ENCODE assay signal across 12 cellular contexts in the genomic region with DNA sequence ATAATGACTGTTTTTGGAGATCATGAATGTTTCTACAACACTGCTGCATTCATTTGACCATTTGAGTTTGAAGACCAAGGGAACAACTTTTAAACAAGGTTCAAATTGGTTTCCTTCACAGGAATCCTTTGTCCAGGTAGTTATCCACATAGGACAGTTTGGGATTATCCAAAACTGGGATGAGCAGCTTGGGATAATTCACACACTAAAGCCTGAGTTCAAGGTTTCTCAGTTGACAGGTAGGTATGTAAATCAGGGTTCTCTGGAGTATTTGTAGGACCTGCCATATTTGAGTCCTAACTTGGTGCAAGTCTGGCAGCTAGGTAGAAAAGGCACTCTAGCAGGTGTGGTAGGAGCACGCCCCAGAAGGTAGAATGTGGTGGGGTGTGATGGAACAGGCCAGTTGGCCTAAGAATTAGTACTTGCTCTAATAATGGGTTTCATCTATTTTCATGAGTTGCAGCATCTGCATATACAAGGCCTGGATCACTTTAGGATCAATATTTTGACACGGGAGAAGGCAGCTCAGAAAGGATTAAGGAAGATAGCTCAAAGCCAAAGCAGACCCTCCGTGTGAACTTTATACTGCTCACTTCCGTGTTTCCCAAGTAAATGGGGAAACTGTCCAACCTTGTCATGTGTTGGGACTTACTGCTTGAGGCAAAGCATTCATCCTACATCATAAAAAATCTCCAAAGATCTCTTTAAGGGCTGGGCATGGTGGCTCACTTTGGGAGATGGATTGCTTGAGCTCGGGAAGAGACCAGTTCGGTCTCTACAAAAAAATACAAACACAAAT. TPM values are rescaled to one million over a fixed set of nuclear protein-coding genes. Genes with fewer than 3 reads are reported as not detected.
DNase-seq lines count a peak whose midpoint lies in the region; ATAC-seq, FAIRE-seq and TF ChIP-seq lines count a peak whose summit lies in the region.
"Had no signal": no experiment of that assay in that cellular context is flagged by ENCODE, and none has a peak within 500 bp of the region (broad histone marks: within the 10 kb centered on the region; RNA-seq: fewer than 3 reads in every experiment).

No MANE protein-coding gene starts in this region.

- no peaks in the 10 kb centered on the region for H3K27me3 ChIP-seq in OCI-LY1 (ENCODE audit: insufficient read depth, low read length)
- no peaks in the 10 kb centered on the region for H3K27me3 ChIP-seq in K562 (ENCODE audit: control insufficient read depth in 2 of 2, insufficient read depth in 2 of 2, low read length in 2 of 2)
- no peaks in the 10 kb centered on the region for H3K27me3 ChIP-seq in A673 (replicated peaks; ENCODE audit: insufficient read depth, low read depth, low read length, poor library complexity)
- no peaks in the 10 kb centered on the region for H3K27me3 ChIP-seq in brain microvascular endothelial cell (replicated peaks)
- H3K27me3 ChIP-seq: BLaER1 had no signal

- TF ChIP-seq EP300 in K562 (IDR thresholded peaks at IDR 0.05; ENCODE audit: low read length) = no peak

- H3K4me3 Mint-ChIP-seq in activated T-cell treated with anti-CD3 and anti-CD28 coated beads, Interleukin-2, amount 50 U/mL, for 4 hours = peak overlapping the region; percentile 99
- no peak overlapping the region for H3K4me3 Mint-ChIP-seq in stimulated activated memory B cell treated with anti-CD40 and anti-IgM and Interleukin-4, amounts not matched to agents 10 μg/mL and 1 μg/mL and 100 μg/mL, for 72 hours

- no peak for DNase-seq in activated T-cell treated with anti-CD3 and anti-CD28 coated beads, Interleukin-2, amount 50 U/mL, for 4 hours
- DNase-seq in activated T-cell treated with anti-CD3 and anti-CD28 coated beads for 4 hours (no peak), K562 (ENCODE audit: extremely low read depth in 1 of 4, low spot score in 3 of 4) (peak; percentile 19 to 46 (median 26)), A673 (ENCODE audit: low spot score) (no peak), brain microvascular endothelial cell (no peak), SW 1271 (lab: John Stamatoyannopoulos, UW) (no peak)
- DNase-seq: effector CD8-positive, alpha-beta T cell; OCI-M1; posterior cingulate gyrus had no signal

- peaks cover 70% of the 10 kb centered on the region for H3K36me3 ChIP-seq in OCI-LY1 (ENCODE audit: insufficient read depth, low read length)
- H3K36me3 ChIP-seq in K562 (ENCODE audit: control insufficient read depth, insufficient read depth, low read length) = peaks cover 64% of the 10 kb centered on the region
- peaks cover 42% of the 10 kb centered on the region for H3K36me3 ChIP-seq in A673 (ENCODE audit: insufficient read depth, low read length, poor library complexity, severe bottlenecking)
- peaks cover 54% of the 10 kb centered on the region for H3K36me3 ChIP-seq in brain microvascular endothelial cell (replicated peaks)

- H3K27ac Mint-ChIP-seq in stimulated activated memory B cell treated with anti-CD40 and anti-IgM and Interleukin-4, amounts not matched to agents 10 μg/mL and 1 μg/mL and 100 μg/mL, for 72 hours = peak overlapping the region; percentile 93

- H2AFZ ChIP-seq in OCI-LY1 (ENCODE audit: low read length) = no peak overlapping the region
- no peak overlapping the region for H2AFZ ChIP-seq in K562 (ENCODE audit: low read depth, low read length)

- H3K79me2 ChIP-seq in OCI-LY1 (ENCODE audit: insufficient read depth, low read length) = peaks cover 16% of the 10 kb centered on the region
- H3K79me2 ChIP-seq in K562 (ENCODE audit: control insufficient read depth, insufficient read depth, low read length) = peaks cover 42% of the 10 kb centered on the region

- H3K9me1 ChIP-seq in K562 (ENCODE audit: control insufficient read depth, insufficient read depth, low read length) = peaks cover 11% of the 10 kb centered on the region

- H3K4me3 ChIP-seq in OCI-LY1 (ENCODE audit: low read depth, low read length, poor library complexity, severe bottlenecking) (no peak overlapping the region), K562 (no peak overlapping the region), A673 (ENCODE audit: low read depth, low read length, poor library complexity, severe bottlenecking) (no peak overlapping the region), brain microvascular endothelial cell (ENCODE audit: low read depth, low read length) (no peak overlapping the region)
- H3K4me3 ChIP-seq: BLaER1 had no signal

- H3K9me3 ChIP-seq in OCI-LY1 (ENCODE audit: low read length) (no peaks in the 10 kb centered on the region), K562 (replicated peaks; ENCODE audit: control insufficient read depth, insufficient read depth, low read depth, low read length) (no peaks in the 10 kb centered on the region), A673 (ENCODE audit: low read depth, low read length, poor library complexity, severe bottlenecking) (no peaks in the 10 kb centered on the region)
- H3K9me3 ChIP-seq: BLaER1 had no signal

- H3K27me3 Mint-ChIP-seq in activated T-cell treated with anti-CD3 and anti-CD28 coated beads, Interleukin-2, amount 50 U/mL, for 4 hours (ENCODE audit: low read depth) = no peaks in the 10 kb centered on the region
- H3K27me3 Mint-ChIP-seq in stimulated activated memory B cell treated with anti-CD40 and anti-IgM and Interleukin-4, amounts not matched to agents 10 μg/mL and 1 μg/mL and 100 μg/mL, for 72 hours = no peaks in the 10 kb centered on the region

- BruUV-seq in K562 (replicated peaks; lab: Mats Ljungman, UMichigan) = no TSS peak
- no TSS peak for BruUV-seq in A673 (replicated peaks; lab: Mats Ljungman, UMichigan)

- peaks cover 24% of the 10 kb centered on the region for H3K4me1 Mint-ChIP-seq in activated T-cell treated with anti-CD3 and anti-CD28 coated beads, Interleukin-2, amount 50 U/mL, for 4 hours (ENCODE audit: low read depth)
- H3K4me1 Mint-ChIP-seq in stimulated activated memory B cell treated with anti-CD40 and anti-IgM and Interleukin-4, amounts not matched to agents 10 μg/mL and 1 μg/mL and 100 μg/mL, for 72 hours = peaks cover 47% of the 10 kb centered on the region

- POLR2A ChIA-PET in K562 (lab: Yijun Ruan, JAX) (interaction anchor here (0.6 to 7.5 kb wide), 15 partner anchors 7 to 209 kb away, joined by 3 to 201 read pairs (median 49); a partner anchor contains a TSS), A673 (lab: Charles Lee; ENCODE audit: low non-redundant PET) (no interaction called here)

- TF ChIP-seq RAD21 in K562 (CRISPR knock-in tag; conservative IDR thresholded peaks at IDR 0.05 in 1 of 2, IDR thresholded peaks at IDR 0.05 in 1 of 2) = no peak

- peaks cover 36% of the 10 kb centered on the region for H3K36me3 Mint-ChIP-seq in activated T-cell treated with anti-CD3 and anti-CD28 coated beads, Interleukin-2, amount 50 U/mL, for 4 hours (ENCODE audit: insufficient read depth)
- H3K36me3 Mint-ChIP-seq in stimulated activated memory B cell treated with anti-CD40 and anti-IgM and Interleukin-4, amounts not matched to agents 10 μg/mL and 1 μg/mL and 100 μg/mL, for 72 hours = peaks cover 54% of the 10 kb centered on the region

- H3F3A ChIP-seq in OCI-LY1 (ENCODE audit: insufficient read depth, low read length) = peaks cover 8% of the 10 kb centered on the region; the same call in 1 of the 2 replicates

- CTCF ChIA-PET in K562 (lab: Yijun Ruan, JAX; ENCODE audit: low intra/inter-chr PET ratio) = interaction anchor here (0.5 to 0.7 kb wide), 2 partner anchors 64 to 1475 kb away, joined by 3 read pairs; no protein-coding TSS in a partner anchor
- CTCF ChIA-PET in A673 (lab: Charles Lee) = no interaction called here

- H3K4me2 ChIP-seq in OCI-LY1 (ENCODE audit: low read length) (no peak overlapping the region), K562 (ENCODE audit: insufficient read depth, low read length) (no peak overlapping the region)

- TF ChIP-seq CTCF in OCI-LY1 (IDR thresholded peaks at IDR 0.05; ENCODE audit: low read length) = no peak
- no peak for TF ChIP-seq CTCF in K562 (IDR thresholded peaks at IDR 0.05 in 2 of 3, conservative IDR thresholded peaks at IDR 0.05 in 1 of 3; ENCODE audit: insufficient read depth in 2 of 3, low read depth in 1 of 3, low read length in 3 of 3)
- no peak for TF ChIP-seq CTCF in A673 (conservative IDR thresholded peaks at IDR 0.05; ENCODE audit: low read depth, low read length)
- no peak for TF ChIP-seq CTCF in brain microvascular endothelial cell (IDR thresholded peaks at IDR 0.05; ENCODE audit: low read depth, low read length, missing control alignments)

- no peaks in the 10 kb centered on the region for H3K9me2 ChIP-seq in OCI-LY1 (ENCODE audit: low read depth, low read length)

- WGBS in K562 (ENCODE audit: insufficient coverage, low coverage, missing lambda C conversion rate) = 63% methylated on average over 6 of the region's 6 CpGs

- peak; percentile 3 to 6 for ATAC-seq in activated T-cell treated with anti-CD3 and anti-CD28 coated beads, Interleukin-2, amount 50 U/mL, for 4 hours
- ATAC-seq in K562 = no peak
- ATAC-seq in stimulated activated memory B cell treated with anti-CD40 and anti-IgM and Interleukin-4, amounts not matched to agents 10 μg/mL and 1 μg/mL and 100 μg/mL, for 72 hours = no peak

- H3K9ac ChIP-seq in OCI-LY1 (ENCODE audit: low read length) (no peak overlapping the region), K562 (ENCODE audit: insufficient read depth in 1 of 2, low read depth in 2 of 2, low read length in 2 of 2) (no peak overlapping the region)
- H3K9ac ChIP-seq: BLaER1 had no signal

- no peaks in the 10 kb centered on the region for H4K20me1 ChIP-seq in OCI-LY1 (ENCODE audit: insufficient read depth, low read length)
- H4K20me1 ChIP-seq in K562 (replicated peaks; ENCODE audit: control insufficient read depth, insufficient read depth, low read length) = peaks cover 33% of the 10 kb centered on the region

- intact Hi-C loops in K562 (cut with micrococcal nuclease) = no loop called here
- intact Hi-C loops in A673 (cut with micrococcal nuclease; ENCODE audit: unreplicated experiment) = no loop called here

- TF ChIP-seq POLR2A in K562 (conservative IDR thresholded peaks at IDR 0.05) = peak; percentile 80

- FAIRE-seq in K562 (lab: Jason Lieb, UNC) = no peak

- H3K9me3 Mint-ChIP-seq in activated T-cell treated with anti-CD3 and anti-CD28 coated beads, Interleukin-2, amount 50 U/mL, for 4 hours = no peaks in the 10 kb centered on the region
- H3K9me3 Mint-ChIP-seq in stimulated activated memory B cell treated with anti-CD40 and anti-IgM and Interleukin-4, amounts not matched to agents 10 μg/mL and 1 μg/mL and 100 μg/mL, for 72 hours = no peaks in the 10 kb centered on the region

- H3K4me1 ChIP-seq in OCI-LY1 (ENCODE audit: insufficient read depth, low read length, severe bottlenecking) = peaks cover 27% of the 10 kb centered on the region
- peaks cover 17% of the 10 kb centered on the region in 2 experiments; a peak in 4 of 5 replicates for H3K4me1 ChIP-seq in K562 (replicated peaks in 1 of 2; ENCODE audit: control insufficient read depth in 2 of 2, insufficient read depth in 2 of 2, low read length in 2 of 2)
- peaks cover 13% of the 10 kb centered on the region for H3K4me1 ChIP-seq in A673 (ENCODE audit: insufficient read depth, low read length, poor library complexity, severe bottlenecking)

- peak overlapping the region; percentile 13 for H3K27ac ChIP-seq in OCI-LY1 (ENCODE audit: low read depth, low read length, poor library complexity, severe bottlenecking)
- peak overlapping the region; percentile 4; the same call in 2 of the 3 replicates for H3K27ac ChIP-seq in K562 (ENCODE audit: extremely low read depth, low read depth, low read length)
- H3K27ac ChIP-seq in A673 (ENCODE audit: low read depth, low read length, poor library complexity, severe bottlenecking) = no peak overlapping the region
- H3K27ac ChIP-seq in brain microvascular endothelial cell = no peak overlapping the region
- H3K27ac ChIP-seq: BLaER1 had no signal

- in situ Hi-C loops in K562 (cut with MboI) = no loop called here
- in situ Hi-C loops in brain microvascular endothelial cell (cut with HindIII; ENCODE audit: low pct_ligation_motif_present, low sequenced_read_pairs) = no loop called here

RNA-seq across cellular contexts. Expression of a gene that starts 14.1 kb away (rescaled TPM):
- not detected for total RNA-seq in activated T-cell treated with anti-CD3 and anti-CD28 coated beads, Interleukin-2, amount 50 U/mL, for 4 hours
- total RNA-seq in K562 (2011; cell fraction: chromatin; rRNA removed; ENCODE audit: low replicate concordance) = not detected in 2 replicates
- total RNA-seq in K562 (2011; cell fraction: nucleolus; rRNA removed) = not detected in 2 replicates
- total RNA-seq in K562 (2011; cell fraction: nucleoplasm; rRNA removed) = not detected in 2 replicates
- 0.14 TPM in 1 of 2 replicates, not detected in the other for total RNA-seq in K562 (2014; rRNA removed)
- not detected in 2 replicates for total RNA-seq in K562 (2014; rRNA removed; fragmentation: Illumina TruSeq; extraction: Trizol)
- total RNA-seq in K562 (2015; rRNA removed; fragmentation: Illumina TruSeq; extraction: Trizol) = 0.07 and 0.15 TPM in 2 replicates
- not detected in 2 replicates for total RNA-seq in K562 (2021)
- 0.12 TPM in 1 of 2 replicates, not detected in the other for polyA plus RNA-seq in K562 (2011; rRNA removed)
- 0.15 and 0.24 TPM in 2 replicates for polyA plus RNA-seq in K562 (2011; cell fraction: cytosol; rRNA removed)
- 0.20 TPM in 1 of 2 replicates, not detected in the other for polyA plus RNA-seq in K562 (2011; cell fraction: nucleus; rRNA removed)
- polyA plus RNA-seq in K562 (2012) = 0.14 and 0.18 TPM in 2 replicates
- not detected in 2 replicates for polyA plus RNA-seq in K562 (2014; fragmentation: Illumina TruSeq; extraction: Trizol)
- not detected for polyA plus RNA-seq in K562 (2014; fragmentation: Nextera tagmentation; extraction: Ambion mirVana)
- 0.05 and 0.12 TPM in 2 replicates for polyA plus RNA-seq in K562 (2014; rRNA removed)
- polyA minus RNA-seq in K562 (2011; rRNA and poly(A)+ RNA removed) = not detected in 2 replicates
- not detected in 2 replicates for polyA minus RNA-seq in K562 (2011; cell fraction: cytosol; rRNA and poly(A)+ RNA removed)
- not detected in 2 replicates for polyA minus RNA-seq in K562 (2011; cell fraction: nucleus; rRNA and poly(A)+ RNA removed)
- 2.4 and 3.5 TPM in 2 replicates for total RNA-seq in A673 (2021)

RNA-seq across cellular contexts. Expression of a gene that starts 25.1 kb away (rescaled TPM):
- total RNA-seq in activated T-cell treated with anti-CD3 and anti-CD28 coated beads, Interleukin-2, amount 50 U/mL, for 4 hours = 10 to 100 TPM; 37.4 to 44.1 (median 37.7) TPM
- 106 and 133 TPM in 2 replicates for total RNA-seq in K562 (2011; cell fraction: chromatin; rRNA removed; ENCODE audit: low replicate concordance)
- total RNA-seq in K562 (2011; cell fraction: nucleolus; rRNA removed) = 72.0 and 74.4 TPM in 2 replicates
- total RNA-seq in K562 (2011; cell fraction: nucleoplasm; rRNA removed) = 84.0 and 108 TPM in 2 replicates
- total RNA-seq in K562 (2014; rRNA removed) = 34.9 and 35.1 TPM in 2 replicates
- total RNA-seq in K562 (2014; rRNA removed; fragmentation: Illumina TruSeq; extraction: Trizol) = 46.3 and 56.8 TPM in 2 replicates
- total RNA-seq in K562 (2015; rRNA removed; fragmentation: Illumina TruSeq; extraction: Trizol) = 30.4 and 36.0 TPM in 2 replicates
- total RNA-seq in K562 (2021) = 47.9 and 48.8 TPM in 2 replicates
- polyA plus RNA-seq in K562 (2011; rRNA removed) = 55.3 and 66.7 TPM in 2 replicates
- 40.1 and 42.6 TPM in 2 replicates for polyA plus RNA-seq in K562 (2011; cell fraction: cytosol; rRNA removed)
- polyA plus RNA-seq in K562 (2011; cell fraction: nucleus; rRNA removed) = 59.0 and 59.1 TPM in 2 replicates
- polyA plus RNA-seq in K562 (2012) = 54.5 and 69.7 TPM in 2 replicates
- polyA plus RNA-seq in K562 (2014; fragmentation: Illumina TruSeq; extraction: Trizol) = 43.9 and 46.0 TPM in 2 replicates
- 100 to 1,000 TPM in 1 of 2 experiments, 10 to 100 TPM in 1; 99.0 to 110 TPM for polyA plus RNA-seq in K562 (2014; fragmentation: Nextera tagmentation; extraction: Ambion mirVana)
- 38.0 and 41.8 TPM in 2 replicates for polyA plus RNA-seq in K562 (2014; rRNA removed)
- 33.9 and 37.3 TPM in 2 replicates for polyA minus RNA-seq in K562 (2011; rRNA and poly(A)+ RNA removed)
- polyA minus RNA-seq in K562 (2011; cell fraction: cytosol; rRNA and poly(A)+ RNA removed) = 9.9 and 14.7 TPM in 2 replicates
- 14.0 and 30.0 TPM in 2 replicates for polyA minus RNA-seq in K562 (2011; cell fraction: nucleus; rRNA and poly(A)+ RNA removed)
- total RNA-seq in A673 (2021) = 33.8 and 38.8 TPM in 2 replicates

Comparison
In these comparisons a context has a peak if more than half of its experiments do, and no peak if none do; other contexts are left out.
1. ATAC-seq: peak in activated T-cell treated with anti-CD3 and anti-CD28 coated beads, Interleukin-2, amount 50 U/mL, for 4 hours (2 of 2); none in K562 (single experiment) and stimulated activated memory B cell treated with anti-CD40 and anti-IgM and Interleukin-4, amounts not matched to agents 10 μg/mL and 1 μg/mL and 100 μg/mL, for 72 hours (single experiment).
2. DNase-seq: peak in K562 (4 of 4); none in activated T-cell treated with anti-CD3 and anti-CD28 coated beads, Interleukin-2, amount 50 U/mL, for 4 hours (single experiment), activated T-cell treated with anti-CD3 and anti-CD28 coated beads for 4 hours (single experiment), A673 (single experiment), brain microvascular endothelial cell (single experiment) and SW 1271 (0 of 2).
3. H3K27ac ChIP-seq: peak in OCI-LY1 (single experiment) and K562 (single experiment); none in A673 (single experiment) and brain microvascular endothelial cell (single experiment).